Comparison of ENCODE assay signal across 20 cellular contexts in genomic region chr10:44989621-44990301, GRCh38. TPM values are rescaled to one million over a fixed set of nuclear protein-coding genes. Genes with fewer than 3 reads are reported as not detected.
DNase-seq lines count a peak whose midpoint lies in the region; ATAC-seq and TF ChIP-seq lines count a peak whose summit lies in the region.
"Had no signal": no experiment of that assay in that cellular context is flagged by ENCODE, and none has a peak within 500 bp of the region (broad histone marks: within the 10 kb centered on the region; RNA-seq: fewer than 3 reads in every experiment).

No MANE protein-coding gene starts in this region.

- DNase-seq in Right ventricle myocardium superior: peak; percentile 62
- no peak for DNase-seq in cardiac septum (ENCODE audit: low spot score)
- DNase-seq in heart right ventricle: peak in 1 of 2 donors; percentile 58
- no peak for DNase-seq in SIG-M5 treated with dmso at 0.1 percent for 504 hours (lab: John Stamatoyannopoulos, UW; ENCODE audit: unreplicated experiment)
- no peak for DNase-seq in activated T-cell treated with anti-CD3 and anti-CD28 coated beads for 4 hours
- DNase-seq: activated naive CD4-positive, alpha-beta T cell treated with anti-CD3 and anti-CD28 coated beads, Interleukin-2, amount 50 U/mL, for 16 hours; CD4-positive, alpha-beta T cell; effector CD8-positive, alpha-beta T cell; HCEC 1CT; mammary epithelial cell; NCI-H1417 treated with DMSO at 0.1 percent for 48 hours; stimulated activated CD4-positive, alpha-beta T cell treated with anti-CD3 and anti-CD28 coated beads, Interleukin-1b, Interleukin-23, amount 100 ng/mL, for 48 hours; T-helper 17 cell had no signal

- ATAC-seq in Right ventricle myocardium superior (ENCODE audit: poor library complexity): no peak
- ATAC-seq in heart right ventricle: peak in 1 of 8 donors; percentile 28
- no peak for ATAC-seq in GM21723 (IDR thresholded peaks at IDR 0.05; ENCODE audit: unreplicated experiment)
- ATAC-seq in SK-N-SH treated with all-trans-retinoic acid at 6 μM for 48 hours: no peak
- ATAC-seq: activated CD4-positive, CD25-positive, alpha-beta regulatory T cell treated with anti-CD3 and anti-CD28 coated beads, Interleukin-2, amount 50 U/mL, for 24 hours; natural killer cell treated with Interleukin-12 subunit alpha and Interleukin-12 subunit beta and Interleukin-15 and Interleukin-18, amount 100 ng/mL, for 72 hours; T-helper 17 cell had no signal

- 69 to 76% methylated on average over 14 of the region's 14 CpGs for WGBS in heart right ventricle, 2 donors

- no peaks in the 10 kb centered on the region for H3K27me3 ChIP-seq in heart right ventricle
- H3K27me3 ChIP-seq: thyroid gland had no signal

- peaks cover 0 to 98% (median 40%) of the 10 kb centered on the region in 9 donors for H3K36me3 ChIP-seq in heart right ventricle

- H3K27ac Mint-ChIP-seq in nephron: peak overlapping the region in 2 of 3 experiments; percentile 32 to 63
- H3K27ac Mint-ChIP-seq: CD4-positive, alpha-beta T cell; T-helper 17 cell had no signal

- H3K27ac ChIP-seq in heart right ventricle: peak overlapping the region; percentile 15 to 99 (median 61)
- H3K27ac ChIP-seq: A549 had no signal

- no peaks in the 10 kb centered on the region for H3K9me3 Mint-ChIP-seq in nephron
- H3K9me3 Mint-ChIP-seq: CD4-positive, alpha-beta T cell; natural killer cell treated with Interleukin-12 subunit alpha and Interleukin-12 subunit beta and Interleukin-15 and Interleukin-18, amount 100 ng/mL, for 72 hours had no signal

- peaks cover 32% of the 10 kb centered on the region for H3K36me3 Mint-ChIP-seq in nephron (ENCODE audit: low read depth)
- H3K36me3 Mint-ChIP-seq: natural killer cell treated with Interleukin-12 subunit alpha and Interleukin-12 subunit beta and Interleukin-15 and Interleukin-18, amount 100 ng/mL, for 72 hours had no signal

- peaks cover 51% of the 10 kb centered on the region for H3K4me1 Mint-ChIP-seq in nephron

- no peak overlapping the region for H3K4me3 ChIP-seq in heart right ventricle
- H3K4me3 ChIP-seq: A549, thyroid gland had no signal

- peaks cover 31 to 86% (median 68%) of the 10 kb centered on the region in 9 donors for H3K4me1 ChIP-seq in heart right ventricle

- TF ChIP-seq CTCF in heart right ventricle (IDR thresholded peaks at IDR 0.05) (no peak), nephron (IDR thresholded peaks at IDR 0.05; ENCODE audit: unreplicated experiment in 3 of 3) (no peak)

- no peaks in the 10 kb centered on the region for H3K27me3 Mint-ChIP-seq in nephron (ENCODE audit: low read depth)
- H3K27me3 Mint-ChIP-seq: CD4-positive, alpha-beta T cell; natural killer cell treated with Interleukin-12 subunit alpha and Interleukin-12 subunit beta and Interleukin-15 and Interleukin-18, amount 100 ng/mL, for 72 hours had no signal

- intact Hi-C loops in Right ventricle myocardium superior (cut with DNase I): loop anchor here (5.0 kb wide), 1 partner anchor 57 kb away; no protein-coding TSS in a partner anchor
- intact Hi-C loops in cardiac septum (cut with DNase I): loop anchor here (5.0 kb wide), 1 partner anchor 57 kb away; no protein-coding TSS in a partner anchor
- intact Hi-C loops in heart right ventricle (cut with DNase I): loop anchor here in 5 of 10 donors (1.0 to 10.0 kb wide), 5 partner anchors 55 to 435 kb away; no protein-coding TSS in a partner anchor

- H3K4me3 Mint-ChIP-seq in nephron: no peak overlapping the region
- H3K4me3 Mint-ChIP-seq: CD4-positive, alpha-beta T cell; natural killer cell treated with Interleukin-12 subunit alpha and Interleukin-12 subunit beta and Interleukin-15 and Interleukin-18, amount 100 ng/mL, for 72 hours; T-helper 17 cell had no signal

- no peaks in the 10 kb centered on the region for H3K9me3 ChIP-seq in heart right ventricle
- H3K9me3 ChIP-seq: A549, thyroid gland had no signal

TF ChIP-seq in SK-N-SH treated with all-trans-retinoic acid at 6 μM for 48 hours, 23 proteins besides CTCF, POLR2A, EP300 and RAD21:
- TF ChIP-seq CSRNP3 (CRISPR knock-in tag; IDR thresholded peaks at IDR 0.05): no peak
- no peak for TF ChIP-seq SNAI2 (CRISPR knock-in tag; IDR thresholded peaks at IDR 0.05)
- no peak for TF ChIP-seq TSHZ2 (CRISPR knock-in tag; IDR thresholded peaks at IDR 0.05)
- TF ChIP-seq ZFP30 (CRISPR knock-in tag; IDR thresholded peaks at IDR 0.05): no peak
- TF ChIP-seq ZNF70 (CRISPR knock-in tag; IDR thresholded peaks at IDR 0.05): no peak
- TF ChIP-seq ZC3H10 (CRISPR knock-in tag; IDR thresholded peaks at IDR 0.05): no peak
- no peak for TF ChIP-seq TCF4 (CRISPR knock-in tag; IDR thresholded peaks at IDR 0.05; ENCODE audit: borderline replicate concordance)

RNA-seq across cellular contexts. Expression of gene ZNF22, which starts 11.0 kb away (rescaled TPM):
- 11.4 TPM for total RNA-seq in Right ventricle myocardium superior
- total RNA-seq in cardiac septum: 14.9 TPM
- total RNA-seq in heart right ventricle: 10 to 100 TPM; 11.0 to 17.2 (median 15.4) TPM
- polyA plus RNA-seq in heart right ventricle: 10 to 100 TPM; 16.2 to 16.3 TPM

RNA-seq across cellular contexts. Expression of gene DEPP1, which starts 11.2 kb away (rescaled TPM):
- total RNA-seq in Right ventricle myocardium superior: 35.1 TPM
- 45.5 TPM for total RNA-seq in cardiac septum
- 100 to 1,000 TPM in 1 of 10 donors, 10 to 100 TPM in 9; 10.0 to 172 (median 23.8) TPM for total RNA-seq in heart right ventricle
- 10 to 100 TPM; 27.6 to 40.3 TPM for polyA plus RNA-seq in heart right ventricle
- total RNA-seq: CD4-positive, alpha-beta T cell had no signal

RNA-seq across cellular contexts. Expression of gene RASSF4, which starts 30.2 kb away (rescaled TPM):
- total RNA-seq in Right ventricle myocardium superior: 87.5 TPM
- total RNA-seq in cardiac septum: 47.5 TPM
- total RNA-seq in heart right ventricle: 100 to 1,000 TPM in 2 of 10 donors, 10 to 100 TPM in 8; 73.3 to 120 (median 79.9) TPM
- 10 to 100 TPM; 41.2 to 89.4 TPM for polyA plus RNA-seq in heart right ventricle
